8 cellular contexts compared by ENCODE assay signal in genomic region chr7:92634924-92635519, GRCh38. TPM values are rescaled to one million over a fixed set of nuclear protein-coding genes. Genes with fewer than 3 reads are reported as not detected.
DNase-seq lines count a peak whose midpoint lies in the region; ATAC-seq and TF ChIP-seq lines count a peak whose summit lies in the region.

No MANE protein-coding gene starts in this region.

- peak; percentile 31 to 32 for ATAC-seq in activated CD4-positive, CD25-positive, alpha-beta regulatory T cell treated with anti-CD3 and anti-CD28 coated beads, Interleukin-2, amount 50 U/mL, for 24 hours
- peak; percentile 32 for ATAC-seq in HG03159 (IDR thresholded peaks at IDR 0.05; ENCODE audit: unreplicated experiment)
- ATAC-seq in T-cell (replicated peaks in 1 of 4) = peak in 3 of 4 experiments; percentile 32 to 40 (median 36)
- ATAC-seq in GM21528 (IDR thresholded peaks at IDR 0.05; ENCODE audit: low FRiP score, unreplicated experiment) = no peak

- no peaks in the 10 kb centered on the region for H3K27me3 Mint-ChIP-seq in T-cell

- DNase-seq in activated CD4-positive, CD25-positive, alpha-beta regulatory T cell treated with anti-CD3 and anti-CD28 coated beads, Interleukin-2, amount 50 U/mL, for 72 hours = no peak
- DNase-seq in T-cell (no peak), fibroblast of pulmonary artery (ENCODE audit: low read depth) (peak; percentile 76), skeletal muscle cell (ENCODE audit: low read depth) (peak; percentile 67), NCI-H187 treated with DMSO at 0.1 percent for 48 hours (lab: John Stamatoyannopoulos, UW) (no peak)

- H3K4me3 Mint-ChIP-seq in T-cell = peak overlapping the region in 1 of 3 donors; percentile 28

- POLR2A ChIA-PET in T-cell (lab: Charles Lee) = interaction anchor here in 1 of 2 donors (0.6 kb wide), 1 partner anchor 197 kb away, joined by 3 read pairs; no protein-coding TSS in a partner anchor

- peak overlapping the region in 1 of 2 donors; percentile 55 for H3K27ac Mint-ChIP-seq in T-cell

- H3K4me3 ChIP-seq in fibroblast of pulmonary artery (replicated peaks; ENCODE audit: low read depth, low read length) (no peak overlapping the region), skeletal muscle cell (ENCODE audit: low read depth, low read length) (no peak overlapping the region)

- H3K4me1 Mint-ChIP-seq in T-cell = peaks cover 48 to 63% (median 51%) of the 10 kb centered on the region in 3 donors

- CTCF ChIA-PET in T-cell (lab: Charles Lee) = interaction anchor here in 1 of 2 donors (1.1 kb wide), 1 partner anchor 15 kb away, joined by 3 read pairs; no protein-coding TSS in a partner anchor

- H3K9me3 Mint-ChIP-seq in T-cell = peaks cover 0 to 3% (median 2%) of the 10 kb centered on the region in 3 donors

- H3K36me3 Mint-ChIP-seq in T-cell = peaks cover 5% of the 10 kb centered on the region

- TF ChIP-seq CTCF in fibroblast of pulmonary artery (IDR thresholded peaks at IDR 0.05; ENCODE audit: low read length, missing control alignments) = no peak

RNA-seq across cellular contexts. Expression of gene FAM133B, which starts 44.8 kb away (rescaled TPM):
- 10 to 100 TPM; 30.1 to 66.6 (median 39.4) TPM for total RNA-seq in T-cell

Comparison
In these comparisons a context has a peak if more than half of its experiments do, and no peak if none do; other contexts are left out.
1. DNase-seq: peak in fibroblast of pulmonary artery (single experiment) and skeletal muscle cell (single experiment); none in activated CD4-positive, CD25-positive, alpha-beta regulatory T cell treated with anti-CD3 and anti-CD28 coated beads, Interleukin-2, amount 50 U/mL, for 72 hours (single experiment), T-cell (0 of 34) and NCI-H187 treated with DMSO at 0.1 percent for 48 hours (single experiment).